Comparison of ENCODE assay signal across 8 cellular contexts in genomic region chr9:92138157-92138959, GRCh38. TPM values are rescaled to one million over a fixed set of nuclear protein-coding genes. Genes with fewer than 3 reads are reported as not detected.
A peak's percentile ranks its signal among the peaks of the same experiment; 100 is the strongest.
DNase-seq lines count a peak whose midpoint lies in the region; TF ChIP-seq lines count a peak whose summit lies in the region.

No MANE protein-coding gene starts in this region.

- intact Hi-C loops in sigmoid colon (cut with DNase I), result loop anchor here (5.0 to 10.0 kb wide), 2 partner anchors 104 to 496 kb away; no protein-coding TSS in a partner anchor

- peak; percentile 91 to 98 for TF ChIP-seq CTCF in right atrium auricular region (IDR thresholded peaks at IDR 0.05)
- TF ChIP-seq CTCF in sigmoid colon (IDR thresholded peaks at IDR 0.05), result peak; percentile 56 to 95 (median 73)

- H3K27me3 ChIP-seq in adipocyte (replicated peaks; ENCODE audit: control insufficient read depth, insufficient read depth, low read length) (no peaks in the 10 kb centered on the region), right atrium auricular region (no peaks in the 10 kb centered on the region), sigmoid colon (peaks cover 0 to 20% (median 7%) of the 10 kb centered on the region in 3 donors)

- WGBS in sigmoid colon, 2 donors, result 37 to 41% methylated on average over 22 of the region's 22 CpGs

- no peak for TF ChIP-seq EP300 in sigmoid colon (IDR thresholded peaks at IDR 0.05)

- in situ Hi-C loops in G401 (cut with HindIII; ENCODE audit: low sequenced_read_pairs), result no loop called here

- H3K4me1 ChIP-seq in adipocyte (ENCODE audit: control insufficient read depth, insufficient read depth, low read length), result peaks cover 39% of the 10 kb centered on the region
- peaks cover 0 to 26% of the 10 kb centered on the region in 2 donors for H3K4me1 ChIP-seq in right atrium auricular region
- peaks cover 0 to 28% (median 25%) of the 10 kb centered on the region in 4 donors for H3K4me1 ChIP-seq in sigmoid colon

- H3K9ac ChIP-seq in adipocyte (ENCODE audit: low read length), result peak overlapping the region; percentile 54

- H3K9me3 ChIP-seq in adipocyte (ENCODE audit: control insufficient read depth, low read length) (no peaks in the 10 kb centered on the region), right atrium auricular region (no peaks in the 10 kb centered on the region), sigmoid colon (no peaks in the 10 kb centered on the region)

- H3K36me3 ChIP-seq in adipocyte (ENCODE audit: control insufficient read depth, insufficient read depth, low read length, severe bottlenecking) (no peaks in the 10 kb centered on the region), right atrium auricular region (no peaks in the 10 kb centered on the region), sigmoid colon (no peaks in the 10 kb centered on the region)

- H3K27ac ChIP-seq in right atrium auricular region, result no peak overlapping the region
- no peak overlapping the region for H3K27ac ChIP-seq in sigmoid colon

- TF ChIP-seq POLR2A in sigmoid colon (IDR thresholded peaks at IDR 0.05), result no peak

- H3K4me3 ChIP-seq in adipocyte (ENCODE audit: low read length) (no peak overlapping the region), right atrium auricular region (no peak overlapping the region), sigmoid colon (no peak overlapping the region)

- DNase-seq in G401 (ENCODE audit: low spot score) (peak; percentile 74), HuH-7.5 (ENCODE audit: low spot score) (peak; percentile 62), T-helper 1 cell (peak; percentile 43 to 72 (median 63)), adipocyte (ENCODE audit: low read depth) (peak; percentile 91), right atrium auricular region (ENCODE audit: low spot score) (peak; percentile 66), sigmoid colon (peak; percentile 84), NCI-H187 treated with DMSO at 0.1 percent for 48 hours (lab: John Stamatoyannopoulos, UW) (no peak), GM19240 (ENCODE audit: insufficient read length, low spot score) (no peak)

RNA-seq across cellular contexts. Expression of gene SPTLC1, which starts 23.1 kb away (rescaled TPM):
- total RNA-seq in G401 (2014; rRNA removed; shearing (Covaris generic)), result 31.7 and 61.2 TPM in 2 replicates
- 10 to 100 TPM; 40.6 to 41.8 TPM for total RNA-seq in right atrium auricular region
- total RNA-seq in sigmoid colon, result 10 to 100 TPM; 55.0 to 75.4 (median 67.8) TPM
- 10 to 100 TPM; 10.2 to 47.1 (median 11.1) TPM for polyA plus RNA-seq in sigmoid colon

Comparison
In these comparisons a context has a peak if more than half of its experiments do, and no peak if none do; other contexts are left out.
1. DNase-seq: peak in G401 (single experiment), HuH-7.5 (single experiment), T-helper 1 cell (5 of 5), adipocyte (single experiment), right atrium auricular region (single experiment) and sigmoid colon (single experiment); none in NCI-H187 treated with DMSO at 0.1 percent for 48 hours (single experiment) and GM19240 (single experiment).